In the genomic region with DNA sequence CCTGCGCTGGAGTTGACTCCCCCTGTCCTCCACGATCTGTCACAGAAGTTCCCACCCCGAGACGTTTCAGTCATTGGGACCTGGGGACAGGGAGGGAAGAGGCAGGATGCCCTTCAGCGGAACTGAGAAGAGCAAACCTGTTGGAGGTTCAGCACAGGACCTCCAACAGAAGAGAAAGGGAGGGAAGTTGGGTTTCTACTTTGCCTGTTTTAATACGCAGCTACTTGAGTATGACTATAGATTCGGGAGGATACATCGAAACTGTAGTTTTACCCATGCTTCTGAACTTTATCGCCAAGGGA, we compare ENCODE assay signal across 1 cellular context.
TF ChIP-seq lines count a peak whose summit lies in the region.

No MANE protein-coding gene starts in this region.

TF ChIP-seq in GM23338, 12 proteins besides CTCF, POLR2A, EP300 and RAD21 (continued from another document):
- TF ChIP-seq ZNF462 (CRISPR knock-in tag; IDR thresholded peaks at IDR 0.05) (no peak), EZH2 (IDR thresholded peaks at IDR 0.05; ENCODE audit: low read depth, unreplicated experiment) (no peak), ETS1 (IDR thresholded peaks at IDR 0.05) (no peak), EZH2phosphoT487 (IDR thresholded peaks at IDR 0.05; ENCODE audit: unreplicated experiment) (no peak), CREB1 (CRISPR knock-in tag; IDR thresholded peaks at IDR 0.05; ENCODE audit: low read depth) (no peak), POLR2AphosphoS5 (IDR thresholded peaks at IDR 0.05; ENCODE audit: low read depth) (no peak), JUNB (IDR thresholded peaks at IDR 0.05; ENCODE audit: unreplicated experiment) (no peak)
